ENCODE assay signal across 1 cellular context in the genomic region with DNA sequence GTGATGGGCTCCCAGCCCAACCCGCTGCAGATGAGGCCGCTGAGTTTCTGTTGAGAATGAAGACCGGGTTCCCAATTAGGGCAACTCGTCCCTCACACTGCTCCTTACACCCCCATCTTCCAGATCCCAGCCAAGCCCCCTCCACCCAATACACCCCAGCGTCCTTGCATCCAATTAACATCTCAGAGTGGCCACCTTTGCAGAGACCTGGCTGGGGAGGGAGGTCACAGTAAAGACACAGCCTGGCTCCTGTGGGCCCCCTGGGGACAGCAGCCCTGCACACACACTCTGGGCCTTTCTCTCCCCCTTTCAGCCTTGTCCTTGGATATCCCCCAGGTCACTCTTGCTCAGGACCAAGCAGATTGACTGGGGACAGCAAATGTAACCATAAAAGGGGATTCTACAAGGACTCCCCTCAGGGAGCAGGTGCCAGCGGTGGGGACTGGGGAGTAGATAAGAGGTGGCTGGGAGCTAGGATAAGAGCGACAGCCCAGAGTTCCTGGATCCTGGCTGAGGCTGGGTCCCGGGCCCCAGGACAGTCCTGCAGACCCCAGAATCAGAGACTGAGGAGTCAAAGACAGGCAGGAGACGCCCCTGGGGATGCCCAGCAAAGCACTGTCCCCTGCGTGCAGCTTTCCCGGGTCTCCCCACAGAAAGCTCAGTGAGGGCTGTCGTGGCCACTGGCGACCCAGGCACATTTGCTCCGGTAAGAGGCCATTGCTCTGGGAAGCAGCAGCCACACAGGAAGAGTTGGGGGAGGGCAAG.
TF ChIP-seq lines count a peak whose summit lies in the region.

No MANE protein-coding gene starts in this region.

TF ChIP-seq in K562, 482 proteins besides CTCF, POLR2A, EP300 and RAD21:
- TF ChIP-seq MTA2 (IDR thresholded peaks at IDR 0.05; ENCODE audit: low read depth) = 0 out of 2 replicates have a peak, but pooled peaks have one; percentile 22
- peak; percentile 67 for TF ChIP-seq TCF3 (CRISPR knock-in tag; IDR thresholded peaks at IDR 0.05)
- peak; percentile 64 for TF ChIP-seq ARID1B (IDR thresholded peaks at IDR 0.05)
- TF ChIP-seq CBFA2T3 (IDR thresholded peaks at IDR 0.05) = peak; percentile 73
- 0 out of 2 replicates have a peak, but pooled peaks have one; percentile 29 for TF ChIP-seq BHLHE40 (IDR thresholded peaks at IDR 0.05; ENCODE audit: low read length)
- TF ChIP-seq TAL1 (IDR thresholded peaks at IDR 0.05) = peak; percentile 63
- peak; percentile 57 for TF ChIP-seq CBFA2T2 (conservative IDR thresholded peaks at IDR 0.05)
- TF ChIP-seq ZNF586 (CRISPR knock-in tag; conservative IDR thresholded peaks at IDR 0.05) = no peak
- peak in 1 of 2 experiments; percentile 91; a peak in 1 of 4 replicates for TF ChIP-seq SRF (CRISPR knock-in tag; IDR thresholded peaks at IDR 0.05)
- TF ChIP-seq MEF2D (tag; conservative IDR thresholded peaks at IDR 0.05; ENCODE audit: low read depth) = no peak
- TF ChIP-seq ZFPM2 (CRISPR knock-in tag; IDR thresholded peaks at IDR 0.05) = no peak
- TF ChIP-seq KAT7 (CRISPR knock-in tag; IDR thresholded peaks at IDR 0.05; ENCODE audit: borderline replicate concordance) = no peak
